10 cellular contexts compared by ENCODE assay signal in genomic region chr19:35265126-35265995, GRCh38. TPM values are rescaled to one million over a fixed set of nuclear protein-coding genes. Genes with fewer than 3 reads are reported as not detected.
DNase-seq lines count a peak whose midpoint lies in the region; ATAC-seq lines count a peak whose summit lies in the region.
"Had no signal": no experiment of that assay in that cellular context is flagged by ENCODE, and none has a peak within 500 bp of the region (broad histone marks: within the 10 kb centered on the region; RNA-seq: fewer than 3 reads in every experiment).

No MANE protein-coding gene starts in this region.

- peak overlapping the region; percentile 7 to 95 (median 70) for H3K27ac Mint-ChIP-seq in naive B cell

- no peak for ATAC-seq in naive B cell (ENCODE audit: low read depth in 2 of 2)

- H3K4me1 Mint-ChIP-seq in naive B cell: peaks cover 35 to 55% (median 40%) of the 10 kb centered on the region in 3 donors

- peaks cover 0 to under 1% of the 10 kb centered on the region in 2 donors for H3K36me3 Mint-ChIP-seq in naive B cell

- H3K4me3 Mint-ChIP-seq in naive B cell: peak overlapping the region in 7 of 8 donors; percentile 77 to 94 (median 83)

- in situ Hi-C loops in KBM-7 (cut with MboI; ENCODE audit: low pct_unique_long_range_greater_than_20kb, low sequenced_read_pairs): no loop called here

- DNase-seq in AG20443 (ENCODE audit: low spot score) (peak; percentile 12), HT-29 (ENCODE audit: low spot score) (peak; percentile 9), astrocyte of the hippocampus (ENCODE audit: low read depth, low spot score) (peak; percentile 44), naive B cell (no peak), GF-D8 (lab: John Stamatoyannopoulos, UW) (no peak), KBM-7 (no peak), pons (ENCODE audit: low spot score) (no peak), AG08395 (ENCODE audit: low spot score) (no peak)
- DNase-seq: brain microvascular endothelial cell; stimulated activated CD4-positive, alpha-beta T cell treated with anti-CD3 and anti-CD28 coated beads, Interleukin-12 subunit alpha, Interleukin-12 subunit beta, amount 100 ng/mL, for 4 hours had no signal

- no peaks in the 10 kb centered on the region for H3K27me3 Mint-ChIP-seq in naive B cell

- no peaks in the 10 kb centered on the region for H3K9me3 Mint-ChIP-seq in naive B cell

RNA-seq across cellular contexts. Expression of gene USF2, which starts 3.4 kb away (rescaled TPM):
- 218 and 226 TPM in 2 replicates for total RNA-seq in HT-29 (2014; rRNA removed; shearing (Covaris generic))
- 10 to 100 TPM in 4 of 6 donors, 1 to 10 TPM in 2; 1.9 to 15.5 (median 10.4) TPM for polyA plus RNA-seq in naive B cell (ENCODE audit: low read depth in 6 of 6)

RNA-seq across cellular contexts. Expression of gene LSR, which starts 16.6 kb away (rescaled TPM):
- 475 and 478 TPM in 2 replicates for total RNA-seq in HT-29 (2014; rRNA removed; shearing (Covaris generic))
- polyA plus RNA-seq in naive B cell (ENCODE audit: low read depth in 6 of 6): 10 to 100 TPM; 11.7 to 46.3 (median 34.8) TPM

RNA-seq across cellular contexts. Expression of gene HAMP, which starts 17.0 kb away (rescaled TPM):
- total RNA-seq in HT-29 (2014; rRNA removed; shearing (Covaris generic)): 0.05 TPM in 1 of 2 replicates, not detected in the other
- polyA plus RNA-seq in naive B cell (ENCODE audit: low read depth in 6 of 6): under 1 TPM in 1 of 6 donors, not detected in 5; 0.12 TPM

RNA-seq across cellular contexts. Expression of gene MAG, which starts 26.6 kb away (rescaled TPM):
- total RNA-seq in HT-29 (2014; rRNA removed; shearing (Covaris generic)): not detected in 2 replicates
- under 1 TPM in 4 of 6 donors, not detected in 2; 0.12 to 0.41 (median 0.29) TPM for polyA plus RNA-seq in naive B cell (ENCODE audit: low read depth in 6 of 6)

RNA-seq across cellular contexts. Expression of gene FAM187B, which starts 36.8 kb away (rescaled TPM):
- total RNA-seq in HT-29 (2014; rRNA removed; shearing (Covaris generic)): not detected in 2 replicates
- not detected for polyA plus RNA-seq in naive B cell (ENCODE audit: low read depth in 6 of 6)

Comparison
In these comparisons a context has a peak if more than half of its experiments do, and no peak if none do; other contexts are left out.
1. DNase-seq: peak in AG20443 (single experiment), HT-29 (single experiment) and astrocyte of the hippocampus (single experiment); none in naive B cell (single experiment), GF-D8 (single experiment), KBM-7 (single experiment), pons (single experiment) and AG08395 (single experiment).